8 cellular contexts compared by ENCODE assay signal in the genomic region with DNA sequence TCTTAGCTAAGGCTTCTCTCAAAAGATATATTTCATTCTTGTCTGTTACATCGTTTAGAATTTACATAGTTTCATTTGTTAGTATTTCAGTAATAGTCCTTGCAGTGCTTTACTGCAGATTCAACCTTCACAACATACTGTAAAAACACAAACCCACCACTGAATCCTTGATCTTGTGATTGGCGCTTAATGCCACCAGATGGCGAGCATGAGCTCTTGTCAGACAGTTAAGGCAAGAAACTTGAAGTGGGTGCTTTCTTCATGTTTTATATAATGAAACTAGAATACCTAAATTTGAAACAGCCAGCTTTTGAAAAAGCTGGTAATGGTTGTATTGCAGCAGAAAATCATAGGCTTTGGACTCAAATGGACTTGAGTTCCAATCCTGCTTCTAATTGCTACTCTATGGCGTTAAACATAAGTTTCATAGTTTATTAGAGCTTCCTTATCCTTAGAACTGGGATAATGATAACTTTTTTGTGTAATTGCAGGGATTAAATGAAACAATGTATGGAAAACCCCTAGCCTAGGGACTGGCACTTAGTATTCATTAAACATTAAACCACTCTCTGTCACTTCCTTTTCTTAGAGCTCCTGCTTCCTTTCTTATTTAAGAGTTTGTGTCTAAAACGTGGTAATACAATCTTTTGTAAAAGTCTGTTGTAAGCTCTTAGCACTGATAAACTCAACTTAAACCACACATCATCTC.
DNase-seq lines count a peak whose midpoint lies in the region; ATAC-seq, FAIRE-seq and TF ChIP-seq lines count a peak whose summit lies in the region.

No MANE protein-coding gene starts in this region.

- 40% methylated on average over 5 of the region's 5 CpGs for WGBS in esophagus muscularis mucosa

- H3K4me3 ChIP-seq in AG10803 (ENCODE audit: low read length) (no peak overlapping the region), esophagus muscularis mucosa (no peak overlapping the region)

- intact Hi-C loops in esophagus muscularis mucosa (cut with DNase I): loop anchor here (10.0 kb wide), 1 partner anchor 74 kb away; no protein-coding TSS in a partner anchor

- DNase-seq in AG10803 (ENCODE audit: low read depth) (peak; percentile 58), NCI-H774 (lab: John Stamatoyannopoulos, UW) (peak; percentile 20), esophagus muscularis mucosa (ENCODE audit: extremely low spot score) (no peak), non-pigmented ciliary epithelial cell (ENCODE audit: low read depth) (peak; percentile 18), urothelium cell line (ENCODE audit: low spot score) (peak; percentile 34)
- DNase-seq in activated CD8-positive, alpha-beta memory T cell treated with anti-CD3 and anti-CD28 coated beads, Interleukin-2, amount 50 U/mL, for 48 hours: peak; percentile 51

- TF ChIP-seq EP300 in esophagus muscularis mucosa (IDR thresholded peaks at IDR 0.05): no peak

- no peak overlapping the region for H3K27ac ChIP-seq in esophagus muscularis mucosa (replicated peaks in 1 of 4)

- peak; percentile 72 for TF ChIP-seq CTCF in AG10803 (conservative IDR thresholded peaks at IDR 0.05; ENCODE audit: low read length)
- TF ChIP-seq CTCF in esophagus muscularis mucosa (IDR thresholded peaks at IDR 0.05): peak; percentile 57 to 65 (median 64)

- peaks cover 0 to 11% (median 7%) of the 10 kb centered on the region in 4 donors for H3K4me1 ChIP-seq in esophagus muscularis mucosa

- no peaks in the 10 kb centered on the region for H3K9me3 ChIP-seq in esophagus muscularis mucosa

- FAIRE-seq in urothelium cell line (lab: Jason Lieb, UNC): no peak

- TF ChIP-seq POLR2A in esophagus muscularis mucosa (IDR thresholded peaks at IDR 0.05; ENCODE audit: low read depth): no peak

- H3K27me3 ChIP-seq in esophagus muscularis mucosa: no peaks in the 10 kb centered on the region

- H3K36me3 ChIP-seq in esophagus muscularis mucosa: peaks cover 0 to 18% (median 14%) of the 10 kb centered on the region in 4 donors

- ATAC-seq in GM18508 (IDR thresholded peaks at IDR 0.05; ENCODE audit: insufficient read depth, unreplicated experiment) (peak; percentile 40), HG03097 (IDR thresholded peaks at IDR 0.05; ENCODE audit: low FRiP score, unreplicated experiment) (peak; percentile 52)
